ENCODE assay signal across 1 cellular context in the genomic region with DNA sequence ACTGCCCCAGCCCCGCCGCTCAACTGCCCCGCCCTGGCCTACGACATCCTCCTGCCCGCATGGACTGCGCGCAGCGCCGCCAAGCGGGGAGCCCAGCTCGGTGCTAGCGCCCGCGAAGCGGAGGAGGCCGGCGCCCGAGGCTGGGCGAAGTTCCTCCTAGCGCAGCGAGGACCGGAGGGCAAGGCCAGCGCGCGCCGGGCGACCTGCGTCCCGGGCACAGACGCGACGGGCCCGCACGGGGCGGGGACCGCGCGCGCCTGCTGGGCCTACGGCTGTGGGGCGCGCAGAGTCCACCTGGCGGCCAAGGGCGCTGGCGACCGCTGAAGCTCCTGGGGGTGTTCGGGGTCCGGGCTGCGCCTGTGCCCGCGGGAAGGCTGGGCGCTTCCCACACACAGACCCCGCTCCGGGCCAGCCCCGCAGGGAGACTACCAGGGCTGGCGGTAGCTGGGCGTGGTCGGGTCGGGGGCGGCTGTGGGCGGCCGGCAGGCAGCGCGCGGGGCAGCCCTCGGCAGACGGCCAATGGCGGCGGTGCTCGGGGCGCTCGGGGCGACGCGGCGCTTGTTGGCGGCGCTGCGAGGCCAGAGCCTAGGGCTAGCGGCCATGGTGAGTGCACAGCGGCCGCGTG.
TF ChIP-seq lines count a peak whose summit lies in the region.

A gene (plus strand): TSS at position 511 of the 625 bp plus-strand sequence. CDS start 9 bp downstream, at position 520.

TF ChIP-seq in HepG2, 621 proteins besides CTCF, POLR2A, EP300 and RAD21 (continued from another document and continues in another):
- TF ChIP-seq, protein P1, sequence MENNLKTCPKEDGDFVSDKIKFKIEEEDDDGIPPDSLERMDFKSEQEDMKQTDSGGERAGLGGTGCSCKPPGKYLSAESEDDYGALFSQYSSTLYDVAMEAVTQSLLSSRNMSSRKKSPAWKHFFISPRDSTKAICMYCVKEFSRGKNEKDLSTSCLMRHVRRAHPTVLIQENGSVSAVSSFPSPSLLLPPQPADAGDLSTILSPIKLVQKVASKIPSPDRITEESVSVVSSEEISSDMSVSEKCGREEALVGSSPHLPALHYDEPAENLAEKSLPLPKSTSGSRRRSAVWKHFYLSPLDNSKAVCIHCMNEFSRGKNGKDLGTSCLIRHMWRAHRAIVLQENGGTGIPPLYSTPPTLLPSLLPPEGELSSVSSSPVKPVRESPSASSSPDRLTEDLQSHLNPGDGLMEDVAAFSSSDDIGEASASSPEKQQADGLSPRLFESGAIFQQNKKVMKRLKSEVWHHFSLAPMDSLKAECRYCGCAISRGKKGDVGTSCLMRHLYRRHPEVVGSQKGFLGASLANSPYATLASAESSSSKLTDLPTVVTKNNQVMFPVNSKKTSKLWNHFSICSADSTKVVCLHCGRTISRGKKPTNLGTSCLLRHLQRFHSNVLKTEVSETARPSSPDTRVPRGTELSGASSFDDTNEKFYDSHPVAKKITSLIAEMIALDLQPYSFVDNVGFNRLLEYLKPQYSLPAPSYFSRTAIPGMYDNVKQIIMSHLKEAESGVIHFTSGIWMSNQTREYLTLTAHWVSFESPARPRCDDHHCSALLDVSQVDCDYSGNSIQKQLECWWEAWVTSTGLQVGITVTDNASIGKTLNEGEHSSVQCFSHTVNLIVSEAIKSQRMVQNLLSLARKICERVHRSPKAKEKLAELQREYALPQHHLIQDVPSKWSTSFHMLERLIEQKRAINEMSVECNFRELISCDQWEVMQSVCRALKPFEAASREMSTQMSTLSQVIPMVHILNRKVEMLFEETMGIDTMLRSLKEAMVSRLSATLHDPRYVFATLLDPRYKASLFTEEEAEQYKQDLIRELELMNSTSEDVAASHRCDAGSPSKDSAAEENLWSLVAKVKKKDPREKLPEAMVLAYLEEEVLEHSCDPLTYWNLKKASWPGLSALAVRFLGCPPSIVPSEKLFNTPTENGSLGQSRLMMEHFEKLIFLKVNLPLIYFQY (CRISPR knock-in tag; IDR thresholded peaks at IDR 0.05; ENCODE audit: borderline replicate concordance) = peak; percentile 64; the same call in 1 of the 2 replicates
- TF ChIP-seq CENPX (CRISPR knock-in tag; IDR thresholded peaks at IDR 0.05) (no peak), SIX4 (CRISPR knock-in tag; IDR thresholded peaks at IDR 0.05) (no peak), ZNF256 (CRISPR knock-in tag; conservative IDR thresholded peaks at IDR 0.05) (0 out of 2 replicates have a peak, but pooled peaks have one; percentile 68), ATM (IDR thresholded peaks at IDR 0.05; ENCODE audit: borderline replicate concordance) (no peak), MAFK (conservative IDR thresholded peaks at IDR 0.05 in 1 of 2, IDR thresholded peaks at IDR 0.05 in 1 of 2; ENCODE audit: low read length in 2 of 2) (no peak), PTBP1 (IDR thresholded peaks at IDR 0.05; ENCODE audit: low read depth, low read length, poor library complexity, severe bottlenecking) (no peak), ZNF720 (CRISPR knock-in tag; IDR thresholded peaks at IDR 0.05) (no peak), ATF7 (IDR thresholded peaks at IDR 0.05) (no peak), ATF7 (CRISPR knock-in tag; IDR thresholded peaks at IDR 0.05) (0 out of 2 replicates have a peak, but pooled peaks have one; percentile 43), ZNF776 (CRISPR knock-in tag; IDR thresholded peaks at IDR 0.05) (peak; percentile 87; the same call in 1 of the 2 replicates), TOE1 (CRISPR knock-in tag; IDR thresholded peaks at IDR 0.05) (no peak), ONECUT2 (CRISPR knock-in tag; IDR thresholded peaks at IDR 0.05) (no peak), ZNF772 (CRISPR knock-in tag; IDR thresholded peaks at IDR 0.05) (peak; percentile 64; the same call in 1 of the 2 replicates), ELF1 (CRISPR knock-in tag; IDR thresholded peaks at IDR 0.05) (no peak), PCBP1 (IDR thresholded peaks at IDR 0.05; ENCODE audit: borderline replicate concordance, low read depth, low read length) (no peak), ZNF570 (CRISPR knock-in tag; IDR thresholded peaks at IDR 0.05; ENCODE audit: borderline replicate concordance) (0 out of 2 replicates have a peak, but pooled peaks have one; percentile 31), ZNF253 (CRISPR knock-in tag; IDR thresholded peaks at IDR 0.05; ENCODE audit: borderline replicate concordance) (no peak), SALL2 (CRISPR knock-in tag; IDR thresholded peaks at IDR 0.05) (peak; percentile 82), NONO (IDR thresholded peaks at IDR 0.05) (no peak), NONO (CRISPR knock-in tag; conservative IDR thresholded peaks at IDR 0.05) (peak; percentile 98), MEF2D (CRISPR knock-in tag; IDR thresholded peaks at IDR 0.05) (no peak; the same call in 1 of the 2 replicates), ERF (CRISPR knock-in tag; IDR thresholded peaks at IDR 0.05) (peak; percentile 74), TSC22D2 (CRISPR knock-in tag; IDR thresholded peaks at IDR 0.05; ENCODE audit: borderline replicate concordance) (no peak), KMT2B (CRISPR knock-in tag; IDR thresholded peaks at IDR 0.05) (peak; percentile 54; the same call in 1 of the 2 replicates)
- TF ChIP-seq, protein P2, sequence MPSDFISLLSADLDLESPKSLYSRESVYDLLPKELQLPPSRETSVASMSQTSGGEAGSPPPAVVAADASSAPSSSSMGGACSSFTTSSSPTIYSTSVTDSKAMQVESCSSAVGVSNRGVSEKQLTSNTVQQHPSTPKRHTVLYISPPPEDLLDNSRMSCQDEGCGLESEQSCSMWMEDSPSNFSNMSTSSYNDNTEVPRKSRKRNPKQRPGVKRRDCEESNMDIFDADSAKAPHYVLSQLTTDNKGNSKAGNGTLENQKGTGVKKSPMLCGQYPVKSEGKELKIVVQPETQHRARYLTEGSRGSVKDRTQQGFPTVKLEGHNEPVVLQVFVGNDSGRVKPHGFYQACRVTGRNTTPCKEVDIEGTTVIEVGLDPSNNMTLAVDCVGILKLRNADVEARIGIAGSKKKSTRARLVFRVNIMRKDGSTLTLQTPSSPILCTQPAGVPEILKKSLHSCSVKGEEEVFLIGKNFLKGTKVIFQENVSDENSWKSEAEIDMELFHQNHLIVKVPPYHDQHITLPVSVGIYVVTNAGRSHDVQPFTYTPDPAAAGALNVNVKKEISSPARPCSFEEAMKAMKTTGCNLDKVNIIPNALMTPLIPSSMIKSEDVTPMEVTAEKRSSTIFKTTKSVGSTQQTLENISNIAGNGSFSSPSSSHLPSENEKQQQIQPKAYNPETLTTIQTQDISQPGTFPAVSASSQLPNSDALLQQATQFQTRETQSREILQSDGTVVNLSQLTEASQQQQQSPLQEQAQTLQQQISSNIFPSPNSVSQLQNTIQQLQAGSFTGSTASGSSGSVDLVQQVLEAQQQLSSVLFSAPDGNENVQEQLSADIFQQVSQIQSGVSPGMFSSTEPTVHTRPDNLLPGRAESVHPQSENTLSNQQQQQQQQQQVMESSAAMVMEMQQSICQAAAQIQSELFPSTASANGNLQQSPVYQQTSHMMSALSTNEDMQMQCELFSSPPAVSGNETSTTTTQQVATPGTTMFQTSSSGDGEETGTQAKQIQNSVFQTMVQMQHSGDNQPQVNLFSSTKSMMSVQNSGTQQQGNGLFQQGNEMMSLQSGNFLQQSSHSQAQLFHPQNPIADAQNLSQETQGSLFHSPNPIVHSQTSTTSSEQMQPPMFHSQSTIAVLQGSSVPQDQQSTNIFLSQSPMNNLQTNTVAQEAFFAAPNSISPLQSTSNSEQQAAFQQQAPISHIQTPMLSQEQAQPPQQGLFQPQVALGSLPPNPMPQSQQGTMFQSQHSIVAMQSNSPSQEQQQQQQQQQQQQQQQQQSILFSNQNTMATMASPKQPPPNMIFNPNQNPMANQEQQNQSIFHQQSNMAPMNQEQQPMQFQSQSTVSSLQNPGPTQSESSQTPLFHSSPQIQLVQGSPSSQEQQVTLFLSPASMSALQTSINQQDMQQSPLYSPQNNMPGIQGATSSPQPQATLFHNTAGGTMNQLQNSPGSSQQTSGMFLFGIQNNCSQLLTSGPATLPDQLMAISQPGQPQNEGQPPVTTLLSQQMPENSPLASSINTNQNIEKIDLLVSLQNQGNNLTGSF (CRISPR knock-in tag; IDR thresholded peaks at IDR 0.05) = peak; percentile 58; the same call in 1 of the 2 replicates
- TF ChIP-seq, protein P3, sequence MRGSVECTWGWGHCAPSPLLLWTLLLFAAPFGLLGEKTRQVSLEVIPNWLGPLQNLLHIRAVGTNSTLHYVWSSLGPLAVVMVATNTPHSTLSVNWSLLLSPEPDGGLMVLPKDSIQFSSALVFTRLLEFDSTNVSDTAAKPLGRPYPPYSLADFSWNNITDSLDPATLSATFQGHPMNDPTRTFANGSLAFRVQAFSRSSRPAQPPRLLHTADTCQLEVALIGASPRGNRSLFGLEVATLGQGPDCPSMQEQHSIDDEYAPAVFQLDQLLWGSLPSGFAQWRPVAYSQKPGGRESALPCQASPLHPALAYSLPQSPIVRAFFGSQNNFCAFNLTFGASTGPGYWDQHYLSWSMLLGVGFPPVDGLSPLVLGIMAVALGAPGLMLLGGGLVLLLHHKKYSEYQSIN (CRISPR knock-in tag; IDR thresholded peaks at IDR 0.05; ENCODE audit: borderline replicate concordance) = no peak
- TF ChIP-seq, protein P4, sequence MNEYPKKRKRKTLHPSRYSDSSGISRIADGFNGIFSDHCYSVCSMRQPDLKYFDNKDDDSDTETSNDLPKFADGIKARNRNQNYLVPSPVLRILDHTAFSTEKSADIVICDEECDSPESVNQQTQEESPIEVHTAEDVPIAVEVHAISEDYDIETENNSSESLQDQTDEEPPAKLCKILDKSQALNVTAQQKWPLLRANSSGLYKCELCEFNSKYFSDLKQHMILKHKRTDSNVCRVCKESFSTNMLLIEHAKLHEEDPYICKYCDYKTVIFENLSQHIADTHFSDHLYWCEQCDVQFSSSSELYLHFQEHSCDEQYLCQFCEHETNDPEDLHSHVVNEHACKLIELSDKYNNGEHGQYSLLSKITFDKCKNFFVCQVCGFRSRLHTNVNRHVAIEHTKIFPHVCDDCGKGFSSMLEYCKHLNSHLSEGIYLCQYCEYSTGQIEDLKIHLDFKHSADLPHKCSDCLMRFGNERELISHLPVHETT (CRISPR knock-in tag; conservative IDR thresholded peaks at IDR 0.05) = peak; percentile 84
- TF ChIP-seq, protein P5, sequence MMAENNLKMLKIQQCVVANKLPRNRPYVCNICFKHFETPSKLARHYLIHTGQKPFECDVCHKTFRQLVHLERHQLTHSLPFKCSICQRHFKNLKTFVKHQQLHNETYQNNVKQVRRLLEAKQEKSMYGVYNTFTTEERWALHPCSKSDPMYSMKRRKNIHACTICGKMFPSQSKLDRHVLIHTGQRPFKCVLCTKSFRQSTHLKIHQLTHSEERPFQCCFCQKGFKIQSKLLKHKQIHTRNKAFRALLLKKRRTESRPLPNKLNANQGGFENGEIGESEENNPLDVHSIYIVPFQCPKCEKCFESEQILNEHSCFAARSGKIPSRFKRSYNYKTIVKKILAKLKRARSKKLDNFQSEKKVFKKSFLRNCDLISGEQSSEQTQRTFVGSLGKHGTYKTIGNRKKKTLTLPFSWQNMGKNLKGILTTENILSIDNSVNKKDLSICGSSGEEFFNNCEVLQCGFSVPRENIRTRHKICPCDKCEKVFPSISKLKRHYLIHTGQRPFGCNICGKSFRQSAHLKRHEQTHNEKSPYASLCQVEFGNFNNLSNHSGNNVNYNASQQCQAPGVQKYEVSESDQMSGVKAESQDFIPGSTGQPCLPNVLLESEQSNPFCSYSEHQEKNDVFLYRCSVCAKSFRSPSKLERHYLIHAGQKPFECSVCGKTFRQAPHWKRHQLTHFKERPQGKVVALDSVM (CRISPR knock-in tag; IDR thresholded peaks at IDR 0.05) = peak; percentile 100
- TF ChIP-seq, protein P6, sequence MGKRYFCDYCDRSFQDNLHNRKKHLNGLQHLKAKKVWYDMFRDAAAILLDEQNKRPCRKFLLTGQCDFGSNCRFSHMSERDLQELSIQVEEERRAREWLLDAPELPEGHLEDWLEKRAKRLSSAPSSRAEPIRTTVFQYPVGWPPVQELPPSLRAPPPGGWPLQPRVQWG (CRISPR knock-in tag; IDR thresholded peaks at IDR 0.05; ENCODE audit: borderline replicate concordance, low read depth) = no peak
- TF ChIP-seq, protein P7, sequence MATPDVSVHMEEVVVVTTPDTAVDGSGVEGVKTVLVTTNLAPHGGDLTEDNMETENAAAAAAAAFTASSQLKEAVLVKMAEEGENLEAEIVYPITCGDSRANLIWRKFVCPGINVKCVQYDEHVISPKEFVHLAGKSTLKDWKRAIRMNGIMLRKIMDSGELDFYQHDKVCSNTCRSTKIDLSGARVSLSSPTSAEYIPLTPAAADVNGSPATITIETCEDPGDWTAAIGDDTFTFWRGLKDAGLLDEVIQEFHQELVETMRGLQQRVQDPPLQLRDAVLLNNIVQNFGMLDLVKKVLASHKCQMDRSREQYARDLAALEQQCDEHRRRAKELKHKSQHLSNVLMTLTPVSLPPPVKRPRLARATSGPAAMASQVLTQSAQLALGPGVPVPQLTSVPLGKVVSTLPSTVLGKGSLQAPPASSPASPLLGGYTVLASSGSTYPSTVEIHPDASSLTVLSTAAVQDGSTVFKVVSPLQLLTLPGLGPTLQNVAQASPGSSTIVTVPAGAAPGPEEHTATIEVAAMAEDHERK (CRISPR knock-in tag; IDR thresholded peaks at IDR 0.05; ENCODE audit: low read depth) = peak; percentile 17; the same call in 1 of the 2 replicates
- TF ChIP-seq, protein P8, sequence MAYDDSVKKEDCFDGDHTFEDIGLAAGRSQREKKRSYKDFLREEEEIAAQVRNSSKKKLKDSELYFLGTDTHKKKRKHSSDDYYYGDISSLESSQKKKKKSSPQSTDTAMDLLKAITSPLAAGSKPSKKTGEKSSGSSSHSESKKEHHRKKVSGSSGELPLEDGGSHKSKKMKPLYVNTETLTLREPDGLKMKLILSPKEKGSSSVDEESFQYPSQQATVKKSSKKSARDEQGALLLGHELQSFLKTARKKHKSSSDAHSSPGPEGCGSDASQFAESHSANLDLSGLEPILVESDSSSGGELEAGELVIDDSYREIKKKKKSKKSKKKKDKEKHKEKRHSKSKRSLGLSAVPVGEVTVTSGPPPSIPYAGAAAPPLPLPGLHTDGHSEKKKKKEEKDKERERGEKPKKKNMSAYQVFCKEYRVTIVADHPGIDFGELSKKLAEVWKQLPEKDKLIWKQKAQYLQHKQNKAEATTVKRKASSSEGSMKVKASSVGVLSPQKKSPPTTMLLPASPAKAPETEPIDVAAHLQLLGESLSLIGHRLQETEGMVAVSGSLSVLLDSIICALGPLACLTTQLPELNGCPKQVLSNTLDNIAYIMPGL (CRISPR knock-in tag; IDR thresholded peaks at IDR 0.05; ENCODE audit: borderline replicate concordance in 1 of 2, low read depth in 1 of 2) = peak; percentile 94 to 98
- TF ChIP-seq, protein P9, sequence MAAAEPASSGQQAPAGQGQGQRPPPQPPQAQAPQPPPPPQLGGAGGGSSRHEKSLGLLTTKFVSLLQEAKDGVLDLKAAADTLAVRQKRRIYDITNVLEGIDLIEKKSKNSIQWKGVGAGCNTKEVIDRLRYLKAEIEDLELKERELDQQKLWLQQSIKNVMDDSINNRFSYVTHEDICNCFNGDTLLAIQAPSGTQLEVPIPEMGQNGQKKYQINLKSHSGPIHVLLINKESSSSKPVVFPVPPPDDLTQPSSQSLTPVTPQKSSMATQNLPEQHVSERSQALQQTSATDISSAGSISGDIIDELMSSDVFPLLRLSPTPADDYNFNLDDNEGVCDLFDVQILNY (CRISPR knock-in tag; conservative IDR thresholded peaks at IDR 0.05) = peak; percentile 32; the same call in 1 of the 2 replicates
- TF ChIP-seq, protein P10, sequence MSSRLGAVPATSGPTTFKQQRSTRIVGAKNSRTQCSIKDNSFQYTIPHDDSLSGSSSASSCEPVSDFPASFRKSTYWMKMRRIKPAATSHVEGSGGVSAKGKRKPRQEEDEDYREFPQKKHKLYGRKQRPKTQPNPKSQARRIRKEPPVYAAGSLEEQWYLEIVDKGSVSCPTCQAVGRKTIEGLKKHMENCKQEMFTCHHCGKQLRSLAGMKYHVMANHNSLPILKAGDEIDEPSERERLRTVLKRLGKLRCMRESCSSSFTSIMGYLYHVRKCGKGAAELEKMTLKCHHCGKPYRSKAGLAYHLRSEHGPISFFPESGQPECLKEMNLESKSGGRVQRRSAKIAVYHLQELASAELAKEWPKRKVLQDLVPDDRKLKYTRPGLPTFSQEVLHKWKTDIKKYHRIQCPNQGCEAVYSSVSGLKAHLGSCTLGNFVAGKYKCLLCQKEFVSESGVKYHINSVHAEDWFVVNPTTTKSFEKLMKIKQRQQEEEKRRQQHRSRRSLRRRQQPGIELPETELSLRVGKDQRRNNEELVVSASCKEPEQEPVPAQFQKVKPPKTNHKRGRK (CRISPR knock-in tag; IDR thresholded peaks at IDR 0.05) = no peak
